Comparison of ENCODE assay signal across 22 cellular contexts in the genomic region with DNA sequence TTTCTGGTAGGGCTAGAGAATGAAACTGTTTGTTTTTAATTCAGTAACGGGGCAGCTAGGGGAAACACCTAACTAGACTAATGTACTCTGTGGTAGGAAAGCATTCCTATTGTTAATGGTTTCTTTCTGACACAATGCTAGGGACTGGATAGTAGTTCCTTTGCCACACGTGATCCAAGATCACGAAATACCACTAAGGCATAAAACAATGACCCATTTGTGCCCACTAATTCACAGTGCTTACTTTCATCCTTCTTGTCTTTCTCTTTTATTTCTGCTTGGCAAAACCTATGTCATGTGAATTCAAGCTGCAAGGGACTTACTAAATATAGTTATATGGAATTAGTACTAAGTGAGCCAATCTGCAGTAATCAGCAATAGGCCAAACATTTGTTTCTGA.
"Had no signal": no experiment of that assay in that cellular context is flagged by ENCODE, and none has a peak within 500 bp of the region (broad histone marks: within the 10 kb centered on the region; RNA-seq: fewer than 3 reads in every experiment).

No MANE protein-coding gene starts in this region.

- ATAC-seq: HepG2 had no signal

- H3K9me3 ChIP-seq: SJSA1, SK-N-SH had no signal

- H3K4me1 ChIP-seq: SJSA1 had no signal

- H3K36me3 ChIP-seq: SJSA1 had no signal

- DNase-seq: IMR-90, Kasumi-1, KG1, MM.1S, NCI-H1105, NCI-H1417, NCI-H1436 treated with DMSO at 0.1 percent for 48 hours, NCI-H1694 treated with DMSO at 0.1 percent for 48 hours, NCI-H1930, NCI-H2081, NCI-H2107, NCI-H2227 treated with DMSO at 0.1 percent for 48 hours, NCI-H524, NCI-H526 treated with DMSO at 0.1 percent for 48 hours, NCI-H748 treated with DMSO at 0.1 percent for 48 hours, Right ventricle myocardium superior, RPMI8226, SIG-M5, SK-N-SH, SW 1271 had no signal

- H3K9ac ChIP-seq: SK-N-SH had no signal

- H3K4me3 ChIP-seq: SJSA1 had no signal

- H3K4me2 ChIP-seq: SK-N-SH had no signal

- H3K27ac ChIP-seq: SJSA1 had no signal

- H3K27me3 ChIP-seq: SJSA1 had no signal

- H3K9me2 ChIP-seq: SK-N-SH had no signal
